In the genomic region with DNA sequence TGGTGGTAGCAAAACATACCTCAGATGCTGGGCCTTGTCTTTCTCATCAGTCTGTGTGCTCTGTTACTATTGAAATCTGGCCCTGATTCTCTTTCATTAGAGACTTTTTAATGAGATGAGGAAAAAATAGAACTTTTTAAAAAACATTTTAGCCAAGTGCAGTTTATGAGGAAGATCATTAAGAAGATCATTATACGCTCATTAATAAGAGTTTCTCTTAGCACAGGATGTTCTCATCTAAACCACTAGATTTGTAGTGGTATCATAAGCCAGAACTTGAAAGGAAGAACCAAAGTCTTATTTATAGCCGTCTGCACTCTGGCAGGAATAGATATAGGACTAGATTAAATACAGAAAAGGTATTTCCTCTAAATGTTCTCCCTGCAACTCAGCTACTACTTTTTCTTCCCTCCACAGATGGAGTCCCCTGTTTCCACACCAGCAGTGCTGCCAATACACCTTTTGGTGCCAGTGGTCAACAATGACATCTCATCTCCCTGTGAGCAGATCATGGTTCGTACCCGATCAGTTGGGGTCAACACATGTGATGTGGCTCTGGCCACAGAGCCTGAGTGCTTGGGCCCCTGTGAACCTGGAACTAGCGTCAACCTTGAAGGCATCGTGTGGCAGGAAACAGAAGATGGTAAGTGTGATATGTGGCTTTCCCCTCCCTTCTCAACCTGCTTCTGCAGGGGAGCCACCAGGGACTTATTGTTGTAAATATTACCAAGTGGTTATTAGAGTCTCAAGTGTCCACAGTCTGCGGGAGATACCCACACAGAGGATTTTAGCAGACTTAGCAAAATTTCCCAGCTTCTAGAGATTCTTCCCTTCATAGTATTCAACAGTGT, we compare ENCODE assay signal across 8 cellular contexts.
DNase-seq lines count a peak whose midpoint lies in the region; ATAC-seq and TF ChIP-seq lines count a peak whose summit lies in the region.

No MANE protein-coding gene starts in this region.

- H3K27me3 Mint-ChIP-seq in memory B cell: no peaks in the 10 kb centered on the region

- no peak overlapping the region for H3K4me3 ChIP-seq in thyroid gland (replicated peaks in 1 of 3)
- H3K4me3 ChIP-seq in left ventricle myocardium inferior: no peak overlapping the region

- in situ Hi-C loops in GM13976 (cut with MboI; ENCODE audit: low sequenced_read_pairs, unreplicated experiment): no loop called here

- H3K27me3 ChIP-seq in thyroid gland (no peaks in the 10 kb centered on the region), left ventricle myocardium inferior (ENCODE audit: low read depth) (no peaks in the 10 kb centered on the region)

- TF ChIP-seq POLR2A in thyroid gland (IDR thresholded peaks at IDR 0.05): no peak

- WGBS in thyroid gland, 2 donors: 73 to 79% methylated on average over 7 of the region's 7 CpGs

- peak overlapping the region; percentile 33 for H3K4me3 Mint-ChIP-seq in memory B cell

- peaks cover 13 to 32% of the 10 kb centered on the region in 2 donors for H3K4me1 ChIP-seq in thyroid gland
- H3K4me1 ChIP-seq in left ventricle myocardium inferior: peaks cover 43% of the 10 kb centered on the region

- peaks cover 5% of the 10 kb centered on the region for H3K36me3 Mint-ChIP-seq in memory B cell

- H3K27ac ChIP-seq in thyroid gland (no peak overlapping the region), left ventricle myocardium inferior (replicated peaks) (no peak overlapping the region)

- intact Hi-C loops in thyroid gland (cut with DNase I): no loop called here
- intact Hi-C loops in left ventricle myocardium inferior (cut with micrococcal nuclease): no loop called here

- no peak for TF ChIP-seq CTCF in GM13976 (IDR thresholded peaks at IDR 0.05; ENCODE audit: borderline replicate concordance, control extremely low read depth, extremely low read depth, insufficient read depth, missing control alignments)
- no peak for TF ChIP-seq CTCF in thyroid gland (IDR thresholded peaks at IDR 0.05)
- TF ChIP-seq CTCF in left ventricle myocardium inferior (IDR thresholded peaks at IDR 0.05; ENCODE audit: borderline replicate concordance): no peak

- H3K36me3 ChIP-seq in thyroid gland (no peaks in the 10 kb centered on the region), left ventricle myocardium inferior (peaks cover 13% of the 10 kb centered on the region)

- peak; percentile 49 for DNase-seq in GM13976 (ENCODE audit: low spot score)
- DNase-seq in activated CD4-positive, alpha-beta T cell treated with anti-CD3 and anti-CD28 coated beads, Interleukin-2, amount 50 U/mL, for 48 hours: peak; percentile 19 to 40
- peak; percentile 17 to 18 for DNase-seq in memory B cell (ENCODE audit: low spot score in 2 of 2)
- no peak for DNase-seq in thyroid gland
- no peak for DNase-seq in NCI-H187 (lab: John Stamatoyannopoulos, UW)
- DNase-seq in left ventricle myocardium inferior: no peak
- no peak for DNase-seq in NCI-H2196 (lab: John Stamatoyannopoulos, UW; ENCODE audit: unreplicated experiment)

- ATAC-seq in HG02938 (IDR thresholded peaks at IDR 0.05; ENCODE audit: unreplicated experiment): peak; percentile 68
- ATAC-seq in memory B cell (ENCODE audit: low read depth): peak; percentile 89

- H3K9me3 Mint-ChIP-seq in memory B cell: no peaks in the 10 kb centered on the region

- peaks cover 47% of the 10 kb centered on the region for H3K4me1 Mint-ChIP-seq in memory B cell

- no peaks in the 10 kb centered on the region for H3K9me3 ChIP-seq in thyroid gland
- H3K9me3 ChIP-seq in left ventricle myocardium inferior (replicated peaks): no peaks in the 10 kb centered on the region

- peak overlapping the region; percentile 85 for H3K27ac Mint-ChIP-seq in memory B cell

Comparison
In these comparisons a context has a peak if more than half of its experiments do, and no peak if none do; other contexts are left out.
1. DNase-seq: peak in GM13976 (single experiment), activated CD4-positive, alpha-beta T cell treated with anti-CD3 and anti-CD28 coated beads, Interleukin-2, amount 50 U/mL, for 48 hours (2 of 2) and memory B cell (2 of 2); none in thyroid gland (0 of 2), NCI-H187 (0 of 2), left ventricle myocardium inferior (single experiment) and NCI-H2196 (single experiment).